ENCODE assay signal across 8 cellular contexts in the genomic region with DNA sequence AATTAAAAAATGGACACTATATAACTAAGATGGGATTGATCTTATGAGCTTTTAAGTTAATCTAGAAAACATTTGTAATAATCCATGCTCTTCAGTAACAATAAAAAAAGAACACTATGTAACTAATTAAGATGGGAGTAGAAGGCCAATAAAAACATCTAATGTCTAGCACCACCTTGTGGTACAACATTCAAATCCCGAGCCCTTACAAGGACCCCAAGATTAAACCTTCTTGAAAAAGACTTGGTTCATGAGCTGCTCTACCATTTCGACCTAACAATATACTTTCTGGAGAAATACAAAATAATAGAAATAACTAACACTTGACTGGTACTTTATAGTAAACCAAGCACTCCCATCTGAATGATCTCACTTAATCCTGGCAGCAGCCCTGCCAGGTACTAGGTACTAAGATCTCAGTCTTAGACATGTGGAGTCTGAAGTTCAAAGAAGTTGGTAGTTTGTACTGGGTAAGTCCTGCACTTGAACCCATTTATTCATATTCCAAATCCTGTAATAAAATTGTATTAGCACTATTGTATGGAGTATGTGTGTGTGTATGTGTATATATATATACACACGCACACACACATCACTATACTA. TPM values are rescaled to one million over a fixed set of nuclear protein-coding genes. Genes with fewer than 3 reads are reported as not detected.
A peak's percentile ranks its signal among the peaks of the same experiment; 100 is the strongest.
DNase-seq lines count a peak whose midpoint lies in the region; ATAC-seq and TF ChIP-seq lines count a peak whose summit lies in the region.

No MANE protein-coding gene starts in this region.

- no peaks in the 10 kb centered on the region for H3K9me3 ChIP-seq in adrenal gland (replicated peaks in 1 of 3)
- H3K9me3 ChIP-seq in left ventricle myocardium inferior (replicated peaks), result no peaks in the 10 kb centered on the region
- no peaks in the 10 kb centered on the region for H3K9me3 ChIP-seq in gastrocnemius medialis

- DNase-seq in DMS153 (lab: John Stamatoyannopoulos, UW), result peak; percentile 3
- DNase-seq in NCI-H2171 (lab: John Stamatoyannopoulos, UW), result peak; percentile 23
- DNase-seq in adrenal gland, result peak in 1 of 7 donors; percentile 51
- DNase-seq in left ventricle myocardium inferior, result no peak
- no peak for DNase-seq in gastrocnemius medialis

- TF ChIP-seq CTCF in adrenal gland (IDR thresholded peaks at IDR 0.05) (peak; percentile 59 to 75 (median 68)), left ventricle myocardium inferior (IDR thresholded peaks at IDR 0.05; ENCODE audit: borderline replicate concordance) (peak; percentile 74), gastrocnemius medialis (IDR thresholded peaks at IDR 0.05 in 4 of 5, conservative IDR thresholded peaks at IDR 0.05 in 1 of 5) (peak; percentile 29 to 66 (median 44))

- no peaks in the 10 kb centered on the region for H3K27me3 ChIP-seq in adrenal gland
- H3K27me3 ChIP-seq in left ventricle myocardium inferior (ENCODE audit: low read depth), result no peaks in the 10 kb centered on the region
- no peaks in the 10 kb centered on the region for H3K27me3 ChIP-seq in gastrocnemius medialis

- peaks cover 0 to 7% of the 10 kb centered on the region in 2 donors for H3K4me1 ChIP-seq in adrenal gland (replicated peaks in 1 of 2)
- H3K4me1 ChIP-seq in left ventricle myocardium inferior, result no peaks in the 10 kb centered on the region
- H3K4me1 ChIP-seq in gastrocnemius medialis, result no peaks in the 10 kb centered on the region

- no peak overlapping the region for H3K4me3 ChIP-seq in adrenal gland
- no peak overlapping the region for H3K4me3 ChIP-seq in left ventricle myocardium inferior
- H3K4me3 ChIP-seq in gastrocnemius medialis, result no peak overlapping the region

- WGBS in adrenal gland, 4 donors, result 33 to 38% (median 35%) methylated on average over 3 of the region's 3 CpGs

- H3K36me3 ChIP-seq in adrenal gland (replicated peaks in 1 of 2) (peaks cover 0 to 5% of the 10 kb centered on the region in 2 donors), left ventricle myocardium inferior (peaks cover 9% of the 10 kb centered on the region), gastrocnemius medialis (peaks cover 0 to 9% of the 10 kb centered on the region in 2 donors)

- ATAC-seq in GM21529 (IDR thresholded peaks at IDR 0.05; ENCODE audit: unreplicated experiment) (peak; percentile 56), gastrocnemius medialis (peak; percentile 49 to 70), HG02852 (IDR thresholded peaks at IDR 0.05; ENCODE audit: unreplicated experiment) (no peak), HG03565 (IDR thresholded peaks at IDR 0.05; ENCODE audit: unreplicated experiment) (no peak)

- no peak overlapping the region for H3K27ac ChIP-seq in adrenal gland
- H3K27ac ChIP-seq in left ventricle myocardium inferior (replicated peaks), result no peak overlapping the region
- no peak overlapping the region for H3K27ac ChIP-seq in gastrocnemius medialis

- TF ChIP-seq POLR2A in adrenal gland (IDR thresholded peaks at IDR 0.05) (no peak), gastrocnemius medialis (IDR thresholded peaks at IDR 0.05) (no peak)

- intact Hi-C loops in adrenal gland (cut with DNase I), result loop anchor here in 1 of 2 donors (10.0 kb wide), 2 partner anchors 201 to 301 kb away; a partner anchor contains a TSS
- intact Hi-C loops in left ventricle myocardium inferior (cut with micrococcal nuclease), result loop anchor here (10.0 kb wide), 1 partner anchor 201 kb away; a partner anchor contains a TSS
- intact Hi-C loops in gastrocnemius medialis (cut with DNase I; ENCODE audit: low total_unique reads), result loop anchor here (1.0 to 5.0 kb wide), 2 partner anchors 203 to 293 kb away; no protein-coding TSS in a partner anchor

- in situ Hi-C loops in gastrocnemius medialis (cut with MboI; ENCODE audit: low sequenced_read_pairs in 4 of 4), result loop anchor here in 2 of 4 donors (10.0 to 25.0 kb wide), 3 partner anchors 201 to 293 kb away; a partner anchor contains a TSS

RNA-seq across cellular contexts. Expression of a gene that starts 21.8 kb away (rescaled TPM):
- 10 to 100 TPM in 6 of 8 donors, 1 to 10 TPM in 2; 6.8 to 34.2 (median 13.1) TPM for total RNA-seq in adrenal gland
- polyA plus RNA-seq in adrenal gland, result 10 to 100 TPM in 1 of 3 donors, 1 to 10 TPM in 2; 6.2 to 16.9 (median 8.4) TPM
- total RNA-seq in left ventricle myocardium inferior, result 11.3 TPM
- total RNA-seq in gastrocnemius medialis, result 10 to 100 TPM in 1 of 4 donors, 1 to 10 TPM in 3; 6.8 to 22.0 (median 7.8) TPM

RNA-seq across cellular contexts. Expression of a gene that starts 21.8 kb away (rescaled TPM):
- total RNA-seq in adrenal gland (10 to 100 TPM; 11.8 to 30.6 (median 20.7) TPM), left ventricle myocardium inferior (7.6 TPM), gastrocnemius medialis (10 to 100 TPM in 2 of 4 donors, 1 to 10 TPM in 2; 9.4 to 17.3 (median 10.5) TPM)
- 10 to 100 TPM in 1 of 3 donors, 1 to 10 TPM in 2; 2.6 to 22.5 (median 4.6) TPM for polyA plus RNA-seq in adrenal gland

Comparison
In these comparisons a context has a peak if more than half of its experiments do, and no peak if none do; other contexts are left out.
1. DNase-seq: peak in DMS153 (single experiment) and NCI-H2171 (single experiment); none in left ventricle myocardium inferior (single experiment) and gastrocnemius medialis (0 of 2).
2. ATAC-seq: peak in GM21529 (single experiment) and gastrocnemius medialis (2 of 2); none in HG02852 (single experiment) and HG03565 (single experiment).
3. Peak in every context shown above with its lines, with median percentiles within 50 percentile points of each other: CTCF ChIP-seq.